In genomic region chr22:30744224-30744623, GRCh38 we compare ENCODE assay signal across 17 cellular contexts.
"Had no signal": no experiment of that assay in that cellular context is flagged by ENCODE, and none has a peak within 500 bp of the region (broad histone marks: within the 10 kb centered on the region; RNA-seq: fewer than 3 reads in every experiment).

No MANE protein-coding gene starts in this region.

- H3K27ac Mint-ChIP-seq: naive thymus-derived CD8-positive, alpha-beta T cell; stimulated activated memory B cell treated with anti-CD40 and anti-IgM and Interleukin-4, amounts not matched to agents 10 μg/mL and 1 μg/mL and 100 μg/mL, for 72 hours; WTC11 had no signal

- FAIRE-seq: TTC549 had no signal

- H3K4me3 Mint-ChIP-seq: naive thymus-derived CD8-positive, alpha-beta T cell; stimulated activated memory B cell treated with anti-CD40 and anti-IgM and Interleukin-4, amounts not matched to agents 10 μg/mL and 1 μg/mL and 100 μg/mL, for 72 hours; T-helper 17 cell; WTC11 had no signal

- DNase-seq: activated CD8-positive, alpha-beta memory T cell treated with anti-CD3 and anti-CD28 coated beads, Interleukin-2, amount 50 U/mL, for 4 hours; activated gamma-delta T cell; anterior cingulate cortex; brain microvascular endothelial cell; effector CD8-positive, alpha-beta T cell; foreskin fibroblast; kidney glomerular epithelial cell; mesenchymal stem cell; naive thymus-derived CD8-positive, alpha-beta T cell; retina; T-helper 17 cell; tibial artery had no signal

- H3K9me3 Mint-ChIP-seq: central memory CD8-positive, alpha-beta T cell; naive thymus-derived CD8-positive, alpha-beta T cell; stimulated activated memory B cell treated with anti-CD40 and anti-IgM and Interleukin-4, amounts not matched to agents 10 μg/mL and 1 μg/mL and 100 μg/mL, for 72 hours; WTC11 had no signal

- ATAC-seq: naive thymus-derived CD8-positive, alpha-beta T cell; SK-N-SH treated with all-trans-retinoic acid at 6 μM for 48 hours; stimulated activated memory B cell treated with anti-CD40 and anti-IgM and Interleukin-4, amounts not matched to agents 10 μg/mL and 1 μg/mL and 100 μg/mL, for 72 hours; T-helper 17 cell; WTC11 had no signal

- H3K36me3 Mint-ChIP-seq: stimulated activated memory B cell treated with anti-CD40 and anti-IgM and Interleukin-4, amounts not matched to agents 10 μg/mL and 1 μg/mL and 100 μg/mL, for 72 hours; WTC11 had no signal
